ENCODE assay signal across 8 cellular contexts in genomic region chr11:19071255-19071654, GRCh38. TPM values are rescaled to one million over a fixed set of nuclear protein-coding genes. Genes with fewer than 3 reads are reported as not detected.
DNase-seq lines count a peak whose midpoint lies in the region; ATAC-seq and TF ChIP-seq lines count a peak whose summit lies in the region.

No MANE protein-coding gene starts in this region.

- H3K4me3 ChIP-seq in AG09309 (ENCODE audit: control insufficient read depth, low read depth, low read length) = peak overlapping the region; percentile 8
- no peak overlapping the region for H3K4me3 ChIP-seq in WERI-Rb-1 (ENCODE audit: low read depth, low read length)

- TF ChIP-seq CTCF in AG09309 (IDR thresholded peaks at IDR 0.05; ENCODE audit: control insufficient read depth, insufficient read depth, low read depth, low read length, missing control alignments) (peak; percentile 99), WERI-Rb-1 (IDR thresholded peaks at IDR 0.05; ENCODE audit: low read depth, low read length) (peak; percentile 88)

- no peaks in the 10 kb centered on the region for H3K36me3 ChIP-seq in WERI-Rb-1

- peaks cover 23% of the 10 kb centered on the region for H3K27me3 ChIP-seq in WERI-Rb-1 (ENCODE audit: insufficient read depth, low read depth, severe bottlenecking)

- DNase-seq in AG09309 (ENCODE audit: low read depth) (peak; percentile 64), NCI-H2196 (lab: John Stamatoyannopoulos, UW; ENCODE audit: unreplicated experiment) (peak; percentile 84), WERI-Rb-1 (peak; percentile 67), left colon (peak; percentile 70 to 76)
- peak; percentile 50 for DNase-seq in central memory CD4-positive, alpha-beta T cell
- DNase-seq in stimulated activated CD4-positive, alpha-beta T cell treated with anti-CD3 and anti-CD28 coated beads, Interleukin-4, amount 100 ng/mL, for 1 hour = peak; percentile 54

- H3K27ac ChIP-seq in WERI-Rb-1 = no peak overlapping the region

- ATAC-seq in GM18867 (IDR thresholded peaks at IDR 0.05; ENCODE audit: unreplicated experiment) = peak; percentile 98
- ATAC-seq in HG03103 (IDR thresholded peaks at IDR 0.05; ENCODE audit: low read depth, unreplicated experiment) = peak; percentile 96
- peak; percentile 70 for ATAC-seq in left colon

- intact Hi-C loops in left colon (cut with DNase I, micrococcal nuclease) = loop anchor here in 1 of 2 donors (5.0 to 10.0 kb wide), 2 partner anchors 481 to 674 kb away; no protein-coding TSS in a partner anchor

- no peaks in the 10 kb centered on the region for H3K9me3 ChIP-seq in WERI-Rb-1 (ENCODE audit: severe bottlenecking)

RNA-seq across cellular contexts. Expression of gene MRGPRX2, which starts 10.7 kb away (rescaled TPM):
- under 1 TPM in 1 of 2 donors, not detected in 1; 0.11 TPM for total RNA-seq in left colon

RNA-seq across cellular contexts. Expression of gene ZDHHC13, which starts 45.7 kb away (rescaled TPM):
- 10 to 100 TPM; 30.5 to 32.9 TPM for total RNA-seq in left colon
